ENCODE assay signal across 8 cellular contexts in genomic region chr1:235074335-235075120, GRCh38. TPM values are rescaled to one million over a fixed set of nuclear protein-coding genes. Genes with fewer than 3 reads are reported as not detected.
DNase-seq lines count a peak whose midpoint lies in the region; ATAC-seq, FAIRE-seq and TF ChIP-seq lines count a peak whose summit lies in the region.

No MANE protein-coding gene starts in this region.

- H3K4me1 ChIP-seq in HepG2 (ENCODE audit: insufficient read depth, low read length), result peaks cover 91% of the 10 kb centered on the region

- TF ChIP-seq EP300 in HepG2 (IDR thresholded peaks at IDR 0.05; ENCODE audit: low read depth in 2 of 2, low read length in 2 of 2), result no peak
- no peak; the same call in 1 of the 2 replicates for TF ChIP-seq EP300 in HepG2 (CRISPR knock-in tag; IDR thresholded peaks at IDR 0.05; ENCODE audit: borderline replicate concordance)

- H3K36me3 ChIP-seq in brain microvascular endothelial cell (replicated peaks) (no peaks in the 10 kb centered on the region), HepG2 (replicated peaks in 1 of 2; ENCODE audit: control insufficient read depth in 1 of 2, insufficient read depth in 2 of 2, low read length in 2 of 2) (no peaks in the 10 kb centered on the region)

- TF ChIP-seq RAD21 in HepG2 (CRISPR knock-in tag; IDR thresholded peaks at IDR 0.05), result no peak

- TF ChIP-seq CTCF in brain microvascular endothelial cell (IDR thresholded peaks at IDR 0.05; ENCODE audit: low read depth, low read length, missing control alignments) (no peak), HepG2 (CRISPR knock-in tag; IDR thresholded peaks at IDR 0.05) (no peak)

- H4K20me1 ChIP-seq in HepG2 (ENCODE audit: insufficient read depth, low read length), result no peaks in the 10 kb centered on the region

- peak in 1 of 2 experiments; percentile 57; a peak in 2 of 4 replicates for TF ChIP-seq POLR2A in HepG2 (IDR thresholded peaks at IDR 0.05; ENCODE audit: insufficient read depth in 1 of 2, low read depth in 2 of 2, low read length in 2 of 2)

- intact Hi-C loops in HepG2 (cut with micrococcal nuclease; ENCODE audit: unreplicated experiment), result no loop called here

- TSS peak; percentile 71 for BruUV-seq in HepG2 (replicated peaks; lab: Mats Ljungman, UMichigan)

- DNase-seq in DMS53 treated with DMSO at 0.1 percent for 48 hours (lab: John Stamatoyannopoulos, UW; ENCODE audit: unreplicated experiment) (peak; percentile 58), KBM-7 (peak; percentile 55), SW480 (ENCODE audit: low spot score) (peak; percentile 87), brain microvascular endothelial cell (peak; percentile 66), HepG2 (ENCODE audit: low spot score) (peak; percentile 75), D341Med (ENCODE audit: low spot score) (no peak)
- DNase-seq in stimulated activated CD4-positive, alpha-beta T cell treated with anti-CD3 and anti-CD28 coated beads, Interleukin-4, amount 100 ng/mL, for 48 hours (ENCODE audit: low read depth in 2 of 2), result peak; percentile 47 to 56

- in situ Hi-C loops in KBM-7 (cut with MboI; ENCODE audit: low pct_unique_long_range_greater_than_20kb, low sequenced_read_pairs) (loop anchor here (25.0 kb wide), 2 partner anchors 337 to 487 kb away; no protein-coding TSS in a partner anchor), brain microvascular endothelial cell (cut with HindIII; ENCODE audit: low pct_ligation_motif_present, low sequenced_read_pairs) (loop anchor here (10.0 to 25.0 kb wide), 4 partner anchors 100 to 587 kb away; partner anchors contain the start of gene TARBP1), HepG2 (cut with HindIII; ENCODE audit: extremely low pct_ligation_motif_present, low pct_unique_long_range_greater_than_20kb) (loop anchor here (5.0 kb wide), 1 partner anchor 462 kb away; the partner anchor contains the start of gene IRF2BP2)

- no peaks in the 10 kb centered on the region for H3K9me3 ChIP-seq in HepG2 (ENCODE audit: low read length)

- H2AFZ ChIP-seq in HepG2 (ENCODE audit: low read length), result no peak overlapping the region

- peaks cover 17% of the 10 kb centered on the region for H3K79me2 ChIP-seq in HepG2 (ENCODE audit: insufficient read depth, low read length)

- peak overlapping the region; percentile 97 for H3K9ac ChIP-seq in HepG2 (ENCODE audit: insufficient read depth, low read depth, low read length)

- H3K4me3 ChIP-seq in brain microvascular endothelial cell (ENCODE audit: low read depth, low read length) (peak overlapping the region; percentile 15), HepG2 (replicated peaks in 1 of 3; ENCODE audit: insufficient read depth in 1 of 3, low read depth in 2 of 3, low read length in 3 of 3) (peak overlapping the region; percentile 56 to 82 (median 58))

- POLR2A ChIA-PET in HepG2 (lab: Yijun Ruan, JAX), result interaction anchor here (0.6 to 9.6 kb wide), 35 partner anchors 9 to 530 kb away, joined by 3 to 309 read pairs (median 8); partner anchors contain the start of gene IRF2BP2

- no peak for FAIRE-seq in HepG2 (lab: Jason Lieb, UNC)

- H3K27ac ChIP-seq in brain microvascular endothelial cell, result peak overlapping the region; percentile 93
- H3K27ac ChIP-seq in HepG2 (ENCODE audit: extremely low read length, insufficient read depth, low read length), result peak overlapping the region; percentile 99

- H3K4me2 ChIP-seq in HepG2 (ENCODE audit: low read depth, low read length), result peak overlapping the region; percentile 98

- CTCF ChIA-PET in HepG2 (lab: Yijun Ruan, JAX; ENCODE audit: low intra/inter-chr PET ratio, low total read pairs), result no interaction called here

- H3K27me3 ChIP-seq in brain microvascular endothelial cell (replicated peaks) (no peaks in the 10 kb centered on the region), HepG2 (ENCODE audit: control insufficient read depth in 1 of 2, insufficient read depth in 2 of 2, low read length in 2 of 2) (no peaks in the 10 kb centered on the region; a peak in 1 of 5 replicates)

- ATAC-seq in GM21526 (IDR thresholded peaks at IDR 0.05; ENCODE audit: low FRiP score, unreplicated experiment), result peak; percentile 36
- ATAC-seq in HepG2, result peak; percentile 67

- WGBS in HepG2 (ENCODE audit: low lambda C conversion rate), result 0% methylated on average over 9 of the region's 17 CpGs

TF ChIP-seq in HepG2, 621 proteins besides CTCF, POLR2A, EP300 and RAD21 (continues in another document):
- TF ChIP-seq TARDBP (CRISPR knock-in tag; IDR thresholded peaks at IDR 0.05) (no peak; the same call in none of the 2 replicates), ZNF432 (CRISPR knock-in tag; IDR thresholded peaks at IDR 0.05; ENCODE audit: borderline replicate concordance) (0 out of 2 replicates have a peak, but pooled peaks have one; percentile 6), ZNF530 (CRISPR knock-in tag; IDR thresholded peaks at IDR 0.05; ENCODE audit: low read depth) (no peak), PCBP2 (optimal IDR thresholded peaks at IDR 0.05; ENCODE audit: low read depth, low read length, poor library complexity, severe bottlenecking) (no peak), NR1H2 (CRISPR knock-in tag; IDR thresholded peaks at IDR 0.05; ENCODE audit: borderline replicate concordance, low read depth) (no peak; the same call in 1 of the 2 replicates), KAT2B (IDR thresholded peaks at IDR 0.05; ENCODE audit: borderline replicate concordance, low read depth, low read length) (no peak), ZNF720 (CRISPR knock-in tag; IDR thresholded peaks at IDR 0.05) (no peak), MYPOP (CRISPR knock-in tag; IDR thresholded peaks at IDR 0.05) (peak; percentile 20), ZNF768 (CRISPR knock-in tag; IDR thresholded peaks at IDR 0.05) (no peak), MTERF4 (CRISPR knock-in tag; IDR thresholded peaks at IDR 0.05) (peak; percentile 42; the same call in 1 of the 2 replicates), PHF8 (CRISPR knock-in tag; IDR thresholded peaks at IDR 0.05) (no peak), HNRNPUL1 (IDR thresholded peaks at IDR 0.05; ENCODE audit: low read depth, low read length) (no peak), CEBPB (IDR thresholded peaks at IDR 0.05; ENCODE audit: borderline replicate concordance, low read depth, low read length) (no peak), CERS6 (CRISPR knock-in tag; IDR thresholded peaks at IDR 0.05) (no peak), MZF1 (CRISPR knock-in tag; IDR thresholded peaks at IDR 0.05; ENCODE audit: borderline replicate concordance) (no peak), ZNF740 (CRISPR knock-in tag; IDR thresholded peaks at IDR 0.05) (no peak), ZNF724P (CRISPR knock-in tag; IDR thresholded peaks at IDR 0.05; ENCODE audit: borderline replicate concordance) (no peak)

RNA-seq across cellular contexts. Expression of gene TOMM20, which starts 54.1 kb away (rescaled TPM):
- 138 and 153 TPM in 2 replicates for total RNA-seq in HepG2 (2016; rRNA removed; fragmentation: Illumina TruSeq; extraction: Trizol)
- 69.4 and 87.9 TPM in 2 replicates for total RNA-seq in HepG2 (2016; cell fraction: cytosol; rRNA removed; fragmentation: Illumina TruSeq; extraction: Trizol; ENCODE audit: low read depth)
- total RNA-seq in HepG2 (2016; cell fraction: insoluble cytoplasmic fraction; rRNA removed; fragmentation: Illumina TruSeq; extraction: Trizol), result 150 and 155 TPM in 2 replicates
- 161 and 181 TPM in 2 replicates for total RNA-seq in HepG2 (2016; cell fraction: membrane; rRNA removed; fragmentation: Illumina TruSeq; extraction: Trizol)
- total RNA-seq in HepG2 (2016; cell fraction: nucleus; rRNA removed; fragmentation: Illumina TruSeq; extraction: Trizol), result 122 and 141 TPM in 2 replicates
- polyA plus RNA-seq in HepG2 (2011; rRNA removed), result 298 and 376 TPM in 2 replicates
- 138 and 172 TPM in 2 replicates for polyA plus RNA-seq in HepG2 (2011; cell fraction: cytosol; rRNA removed)
- 48.3 and 58.7 TPM in 2 replicates for polyA plus RNA-seq in HepG2 (2011; cell fraction: nucleus; rRNA removed)
- polyA plus RNA-seq in HepG2 (2012), result 275 and 344 TPM in 2 replicates
- 107 and 127 TPM in 2 replicates for polyA plus RNA-seq in HepG2 (2016; cell fraction: cytosol; fragmentation: Illumina TruSeq; extraction: Trizol; ENCODE audit: low read depth)
- 138 and 146 TPM in 2 replicates for polyA plus RNA-seq in HepG2 (2016; cell fraction: insoluble cytoplasmic fraction; fragmentation: Illumina TruSeq; extraction: Trizol; ENCODE audit: low read depth)
- polyA plus RNA-seq in HepG2 (2016; cell fraction: membrane; fragmentation: Illumina TruSeq; extraction: Trizol; ENCODE audit: low read depth), result 182 and 204 TPM in 2 replicates
- polyA plus RNA-seq in HepG2 (2016; cell fraction: nucleus; fragmentation: Illumina TruSeq; extraction: Trizol; ENCODE audit: insufficient read depth, low read depth), result 192 and 196 TPM in 2 replicates
- 29.6 and 82.1 TPM in 2 replicates for polyA minus RNA-seq in HepG2 (2011; rRNA and poly(A)+ RNA removed; ENCODE audit: low replicate concordance)
- polyA minus RNA-seq in HepG2 (2011; cell fraction: cytosol; rRNA and poly(A)+ RNA removed), result 136 and 144 TPM in 2 replicates
- polyA minus RNA-seq in HepG2 (2011; cell fraction: nucleus; rRNA and poly(A)+ RNA removed), result 77.8 and 97.8 TPM in 2 replicates
